In the genomic region with DNA sequence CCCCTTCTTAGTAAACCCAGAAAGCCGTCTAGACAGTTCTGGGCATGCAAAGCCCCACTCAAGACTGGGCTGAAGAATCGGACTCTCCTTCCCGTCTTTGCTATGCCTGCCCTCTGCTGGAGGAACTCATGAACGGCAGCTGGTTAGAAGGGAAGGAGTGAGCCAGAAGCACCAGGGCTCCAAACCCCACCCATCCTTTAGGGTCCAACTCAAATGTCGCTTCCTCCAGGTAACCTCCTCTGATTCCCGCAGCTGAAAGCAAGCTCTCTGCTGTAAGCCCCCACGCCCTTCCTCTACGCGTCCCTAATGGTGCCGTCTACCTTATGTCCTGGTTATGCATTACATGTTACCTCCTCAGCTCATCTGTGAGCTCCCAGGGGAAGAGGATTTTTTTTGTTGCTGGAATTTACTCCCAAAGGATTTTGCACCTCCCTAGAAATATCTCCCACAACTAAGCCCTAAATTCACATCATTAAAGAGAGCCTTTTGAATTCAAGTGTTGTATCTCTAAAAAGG, we compare ENCODE assay signal across 2 cellular contexts.
TF ChIP-seq lines count a peak whose summit lies in the region.

No MANE protein-coding gene starts in this region.

TF ChIP-seq in HEK293, 187 proteins besides CTCF, POLR2A, EP300 and RAD21 (continued from another document):
- TF ChIP-seq, protein P1, sequence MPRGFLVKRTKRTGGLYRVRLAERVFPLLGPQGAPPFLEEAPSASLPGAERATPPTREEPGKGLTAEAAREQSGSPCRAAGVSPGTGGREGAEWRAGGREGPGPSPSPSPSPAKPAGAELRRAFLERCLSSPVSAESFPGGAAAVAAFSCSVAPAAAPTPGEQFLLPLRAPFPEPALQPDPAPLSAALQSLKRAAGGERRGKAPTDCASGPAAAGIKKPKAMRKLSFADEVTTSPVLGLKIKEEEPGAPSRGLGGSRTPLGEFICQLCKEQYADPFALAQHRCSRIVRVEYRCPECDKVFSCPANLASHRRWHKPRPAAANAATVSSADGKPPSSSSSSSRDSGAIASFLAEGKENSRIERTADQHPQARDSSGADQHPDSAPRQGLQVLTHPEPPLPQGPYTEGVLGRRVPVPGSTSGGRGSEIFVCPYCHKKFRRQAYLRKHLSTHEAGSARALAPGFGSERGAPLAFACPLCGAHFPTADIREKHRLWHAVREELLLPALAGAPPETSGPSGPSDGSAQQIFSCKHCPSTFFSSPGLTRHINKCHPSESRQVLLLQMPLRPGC (tag by site-specific recombination; IDR thresholded peaks at IDR 0.05), result no peak
- TF ChIP-seq ZNF223 (tag by site-specific recombination; IDR thresholded peaks at IDR 0.05), result no peak
- TF ChIP-seq, protein P2, sequence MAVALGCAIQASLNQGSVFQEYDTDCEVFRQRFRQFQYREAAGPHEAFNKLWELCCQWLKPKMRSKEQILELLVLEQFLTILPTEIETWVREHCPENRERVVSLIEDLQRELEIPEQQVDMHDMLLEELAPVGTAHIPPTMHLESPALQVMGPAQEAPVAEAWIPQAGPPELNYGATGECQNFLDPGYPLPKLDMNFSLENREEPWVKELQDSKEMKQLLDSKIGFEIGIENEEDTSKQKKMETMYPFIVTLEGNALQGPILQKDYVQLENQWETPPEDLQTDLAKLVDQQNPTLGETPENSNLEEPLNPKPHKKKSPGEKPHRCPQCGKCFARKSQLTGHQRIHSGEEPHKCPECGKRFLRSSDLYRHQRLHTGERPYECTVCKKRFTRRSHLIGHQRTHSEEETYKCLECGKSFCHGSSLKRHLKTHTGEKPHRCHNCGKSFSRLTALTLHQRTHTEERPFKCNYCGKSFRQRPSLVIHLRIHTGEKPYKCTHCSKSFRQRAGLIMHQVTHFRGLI (tag by site-specific recombination; IDR thresholded peaks at IDR 0.05), result peak; percentile 67; the same call in 1 of the 2 replicates
- no peak for TF ChIP-seq ZNF776 (tag by site-specific recombination; IDR thresholded peaks at IDR 0.05; ENCODE audit: borderline replicate concordance)
- TF ChIP-seq ZNF707 (tag by site-specific recombination; IDR thresholded peaks at IDR 0.05), result no peak
- no peak for TF ChIP-seq ZNF791 (tag by site-specific recombination; IDR thresholded peaks at IDR 0.05)
- no peak for TF ChIP-seq ZNF623 (tag by site-specific recombination; IDR thresholded peaks at IDR 0.05)
- TF ChIP-seq, protein P3, sequence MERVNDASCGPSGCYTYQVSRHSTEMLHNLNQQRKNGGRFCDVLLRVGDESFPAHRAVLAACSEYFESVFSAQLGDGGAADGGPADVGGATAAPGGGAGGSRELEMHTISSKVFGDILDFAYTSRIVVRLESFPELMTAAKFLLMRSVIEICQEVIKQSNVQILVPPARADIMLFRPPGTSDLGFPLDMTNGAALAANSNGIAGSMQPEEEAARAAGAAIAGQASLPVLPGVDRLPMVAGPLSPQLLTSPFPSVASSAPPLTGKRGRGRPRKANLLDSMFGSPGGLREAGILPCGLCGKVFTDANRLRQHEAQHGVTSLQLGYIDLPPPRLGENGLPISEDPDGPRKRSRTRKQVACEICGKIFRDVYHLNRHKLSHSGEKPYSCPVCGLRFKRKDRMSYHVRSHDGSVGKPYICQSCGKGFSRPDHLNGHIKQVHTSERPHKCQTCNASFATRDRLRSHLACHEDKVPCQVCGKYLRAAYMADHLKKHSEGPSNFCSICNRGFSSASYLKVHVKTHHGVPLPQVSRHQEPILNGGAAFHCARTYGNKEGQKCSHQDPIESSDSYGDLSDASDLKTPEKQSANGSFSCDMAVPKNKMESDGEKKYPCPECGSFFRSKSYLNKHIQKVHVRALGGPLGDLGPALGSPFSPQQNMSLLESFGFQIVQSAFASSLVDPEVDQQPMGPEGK (tag by site-specific recombination; IDR thresholded peaks at IDR 0.05), result 0 out of 2 replicates have a peak, but pooled peaks have one; percentile 9
- TF ChIP-seq ZNF391 (tag by site-specific recombination; IDR thresholded peaks at IDR 0.05; ENCODE audit: borderline replicate concordance, low read depth), result 0 out of 2 replicates have a peak, but pooled peaks have one; percentile 31
- TF ChIP-seq, protein P4, sequence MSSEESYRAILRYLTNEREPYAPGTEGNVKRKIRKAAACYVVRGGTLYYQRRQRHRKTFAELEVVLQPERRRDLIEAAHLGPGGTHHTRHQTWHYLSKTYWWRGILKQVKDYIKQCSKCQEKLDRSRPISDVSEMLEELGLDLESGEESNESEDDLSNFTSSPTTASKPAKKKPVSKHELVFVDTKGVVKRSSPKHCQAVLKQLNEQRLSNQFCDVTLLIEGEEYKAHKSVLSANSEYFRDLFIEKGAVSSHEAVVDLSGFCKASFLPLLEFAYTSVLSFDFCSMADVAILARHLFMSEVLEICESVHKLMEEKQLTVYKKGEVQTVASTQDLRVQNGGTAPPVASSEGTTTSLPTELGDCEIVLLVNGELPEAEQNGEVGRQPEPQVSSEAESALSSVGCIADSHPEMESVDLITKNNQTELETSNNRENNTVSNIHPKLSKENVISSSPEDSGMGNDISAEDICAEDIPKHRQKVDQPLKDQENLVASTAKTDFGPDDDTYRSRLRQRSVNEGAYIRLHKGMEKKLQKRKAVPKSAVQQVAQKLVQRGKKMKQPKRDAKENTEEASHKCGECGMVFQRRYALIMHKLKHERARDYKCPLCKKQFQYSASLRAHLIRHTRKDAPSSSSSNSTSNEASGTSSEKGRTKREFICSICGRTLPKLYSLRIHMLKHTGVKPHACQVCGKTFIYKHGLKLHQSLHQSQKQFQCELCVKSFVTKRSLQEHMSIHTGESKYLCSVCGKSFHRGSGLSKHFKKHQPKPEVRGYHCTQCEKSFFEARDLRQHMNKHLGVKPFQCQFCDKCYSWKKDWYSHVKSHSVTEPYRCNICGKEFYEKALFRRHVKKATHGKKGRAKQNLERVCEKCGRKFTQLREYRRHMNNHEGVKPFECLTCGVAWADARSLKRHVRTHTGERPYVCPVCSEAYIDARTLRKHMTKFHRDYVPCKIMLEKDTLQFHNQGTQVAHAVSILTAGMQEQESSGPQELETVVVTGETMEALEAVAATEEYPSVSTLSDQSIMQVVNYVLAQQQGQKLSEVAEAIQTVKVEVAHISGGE (tag by site-specific recombination; conservative IDR thresholded peaks at IDR 0.05; ENCODE audit: low read depth), result no peak
- no peak for TF ChIP-seq SCRT2 (tag by site-specific recombination; IDR thresholded peaks at IDR 0.05)
- no peak for TF ChIP-seq ZNF324 (tag by site-specific recombination; IDR thresholded peaks at IDR 0.05)
- peak; percentile 92 for TF ChIP-seq ZNF654 (tag by site-specific recombination; IDR thresholded peaks at IDR 0.05; ENCODE audit: low read depth)
- 0 out of 2 replicates have a peak, but pooled peaks have one; percentile 24 for TF ChIP-seq ZNF2 (tag by site-specific recombination; IDR thresholded peaks at IDR 0.05)
- no peak for TF ChIP-seq ZNF266 (tag by site-specific recombination; IDR thresholded peaks at IDR 0.05; ENCODE audit: low read depth)
- peak; percentile 14 for TF ChIP-seq ZNF335 (tag by site-specific recombination; conservative IDR thresholded peaks at IDR 0.05)
- TF ChIP-seq SP7 (tag by site-specific recombination; IDR thresholded peaks at IDR 0.05), result 0 out of 2 replicates have a peak, but pooled peaks have one; percentile 18
- TF ChIP-seq MEIS1 (CRISPR knock-in tag; IDR thresholded peaks at IDR 0.05; ENCODE audit: borderline replicate concordance), result no peak
- TF ChIP-seq ZNF555 (tag by site-specific recombination; conservative IDR thresholded peaks at IDR 0.05), result no peak
- TF ChIP-seq ZBTB17 (tag by site-specific recombination; IDR thresholded peaks at IDR 0.05), result peak; percentile 50; the same call in 1 of the 2 replicates
- TF ChIP-seq PRDM1 (tag by site-specific recombination; IDR thresholded peaks at IDR 0.05), result no peak

TF ChIP-seq in GM12878, 131 proteins besides CTCF, POLR2A, EP300 and RAD21 (continued from another document):
- TF ChIP-seq YY1 (IDR thresholded peaks at IDR 0.05; ENCODE audit: low read depth, low read length) (peak; percentile 61; the same call in 1 of the 2 replicates), PML (IDR thresholded peaks at IDR 0.05; ENCODE audit: low read length) (no peak), SMC3 (IDR thresholded peaks at IDR 0.05; ENCODE audit: borderline replicate concordance, low read length) (peak; percentile 93), ATF7 (IDR thresholded peaks at IDR 0.05; ENCODE audit: low read depth) (no peak), TCF3 (IDR thresholded peaks at IDR 0.05; ENCODE audit: borderline replicate concordance, insufficient read depth, low read depth, low read length) (no peak), BCL11A (IDR thresholded peaks at IDR 0.05; ENCODE audit: low read depth, low read length) (no peak), CBX3 (IDR thresholded peaks at IDR 0.05; ENCODE audit: borderline replicate concordance, low read depth) (no peak), STAT3 (IDR thresholded peaks at IDR 0.05; ENCODE audit: low read depth, low read length) (no peak), GATAD2B (conservative IDR thresholded peaks at IDR 0.05; ENCODE audit: low read depth) (no peak), TCF12 (IDR thresholded peaks at IDR 0.05; ENCODE audit: low read depth, low read length) (0 out of 2 replicates have a peak, but pooled peaks have one; percentile 1), FOXM1 (IDR thresholded peaks at IDR 0.05; ENCODE audit: low read depth, low read length) (peak; percentile 40; the same call in 1 of the 2 replicates)
- TF ChIP-seq, protein P5, sequence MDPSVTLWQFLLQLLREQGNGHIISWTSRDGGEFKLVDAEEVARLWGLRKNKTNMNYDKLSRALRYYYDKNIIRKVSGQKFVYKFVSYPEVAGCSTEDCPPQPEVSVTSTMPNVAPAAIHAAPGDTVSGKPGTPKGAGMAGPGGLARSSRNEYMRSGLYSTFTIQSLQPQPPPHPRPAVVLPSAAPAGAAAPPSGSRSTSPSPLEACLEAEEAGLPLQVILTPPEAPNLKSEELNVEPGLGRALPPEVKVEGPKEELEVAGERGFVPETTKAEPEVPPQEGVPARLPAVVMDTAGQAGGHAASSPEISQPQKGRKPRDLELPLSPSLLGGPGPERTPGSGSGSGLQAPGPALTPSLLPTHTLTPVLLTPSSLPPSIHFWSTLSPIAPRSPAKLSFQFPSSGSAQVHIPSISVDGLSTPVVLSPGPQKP (IDR thresholded peaks at IDR 0.05; ENCODE audit: low read depth, low read length), result no peak
- TF ChIP-seq, protein P6, sequence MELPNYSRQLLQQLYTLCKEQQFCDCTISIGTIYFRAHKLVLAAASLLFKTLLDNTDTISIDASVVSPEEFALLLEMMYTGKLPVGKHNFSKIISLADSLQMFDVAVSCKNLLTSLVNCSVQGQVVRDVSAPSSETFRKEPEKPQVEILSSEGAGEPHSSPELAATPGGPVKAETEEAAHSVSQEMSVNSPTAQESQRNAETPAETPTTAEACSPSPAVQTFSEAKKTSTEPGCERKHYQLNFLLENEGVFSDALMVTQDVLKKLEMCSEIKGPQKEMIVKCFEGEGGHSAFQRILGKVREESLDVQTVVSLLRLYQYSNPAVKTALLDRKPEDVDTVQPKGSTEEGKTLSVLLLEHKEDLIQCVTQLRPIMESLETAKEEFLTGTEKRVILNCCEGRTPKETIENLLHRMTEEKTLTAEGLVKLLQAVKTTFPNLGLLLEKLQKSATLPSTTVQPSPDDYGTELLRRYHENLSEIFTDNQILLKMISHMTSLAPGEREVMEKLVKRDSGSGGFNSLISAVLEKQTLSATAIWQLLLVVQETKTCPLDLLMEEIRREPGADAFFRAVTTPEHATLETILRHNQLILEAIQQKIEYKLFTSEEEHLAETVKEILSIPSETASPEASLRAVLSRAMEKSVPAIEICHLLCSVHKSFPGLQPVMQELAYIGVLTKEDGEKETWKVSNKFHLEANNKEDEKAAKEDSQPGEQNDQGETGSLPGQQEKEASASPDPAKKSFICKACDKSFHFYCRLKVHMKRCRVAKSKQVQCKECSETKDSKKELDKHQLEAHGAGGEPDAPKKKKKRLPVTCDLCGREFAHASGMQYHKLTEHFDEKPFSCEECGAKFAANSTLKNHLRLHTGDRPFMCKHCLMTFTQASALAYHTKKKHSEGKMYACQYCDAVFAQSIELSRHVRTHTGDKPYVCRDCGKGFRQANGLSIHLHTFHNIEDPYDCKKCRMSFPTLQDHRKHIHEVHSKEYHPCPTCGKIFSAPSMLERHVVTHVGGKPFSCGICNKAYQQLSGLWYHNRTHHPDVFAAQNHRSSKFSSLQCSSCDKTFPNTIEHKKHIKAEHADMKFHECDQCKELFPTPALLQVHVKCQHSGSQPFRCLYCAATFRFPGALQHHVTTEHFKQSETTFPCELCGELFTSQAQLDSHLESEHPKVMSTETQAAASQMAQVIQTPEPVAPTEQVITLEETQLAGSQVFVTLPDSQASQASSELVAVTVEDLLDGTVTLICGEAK (IDR thresholded peaks at IDR 0.05; ENCODE audit: borderline replicate concordance), result no peak
